15 cellular contexts compared by ENCODE assay signal in the genomic region with DNA sequence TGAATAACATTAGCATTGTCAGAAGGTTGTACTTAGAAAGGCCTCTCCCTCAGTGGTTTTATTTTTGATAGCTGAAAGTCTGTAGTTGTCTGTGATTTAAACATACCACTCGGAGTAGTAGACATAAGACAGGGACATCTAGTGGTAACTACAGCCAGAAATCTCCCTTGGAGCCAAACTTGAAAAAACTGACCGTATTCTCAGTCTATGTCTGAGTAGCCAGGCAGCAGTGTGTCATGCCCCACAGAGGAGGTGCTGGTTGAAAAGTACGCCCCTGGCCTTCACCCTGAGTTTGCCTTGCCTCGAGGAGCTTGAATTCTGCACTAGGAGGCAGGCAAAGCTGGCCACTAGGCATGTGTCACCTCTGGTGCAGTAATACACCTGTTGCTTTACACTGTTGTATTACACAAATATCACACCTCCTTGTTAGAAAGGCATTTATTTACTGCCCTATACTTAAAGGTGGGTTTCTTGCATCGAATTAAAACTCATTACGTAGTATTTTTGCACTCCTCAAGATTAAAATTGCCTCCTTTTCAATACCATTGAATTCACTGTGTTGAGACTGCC. TPM values are rescaled to one million over a fixed set of nuclear protein-coding genes. Genes with fewer than 3 reads are reported as not detected.
A peak's percentile ranks its signal among the peaks of the same experiment; 100 is the strongest.
DNase-seq lines count a peak whose midpoint lies in the region; ATAC-seq, FAIRE-seq and TF ChIP-seq lines count a peak whose summit lies in the region.
"Had no signal": no experiment of that assay in that cellular context is flagged by ENCODE, and none has a peak within 500 bp of the region (broad histone marks: within the 10 kb centered on the region; RNA-seq: fewer than 3 reads in every experiment).

No MANE protein-coding gene starts in this region.

- H3K27ac ChIP-seq in HepG2 (ENCODE audit: extremely low read length, insufficient read depth, low read length) (no peak overlapping the region), right lobe of liver (no peak overlapping the region), VCaP (no peak overlapping the region)
- H3K27ac ChIP-seq: prostate gland, SK-N-MC had no signal

- H3K9me3 ChIP-seq in HepG2 (ENCODE audit: low read length) (no peaks in the 10 kb centered on the region), right lobe of liver (no peaks in the 10 kb centered on the region)
- H3K9me3 ChIP-seq: prostate gland had no signal

- H3K4me2 ChIP-seq in HepG2 (ENCODE audit: low read depth, low read length): no peak overlapping the region

- no peak overlapping the region for H3K9ac ChIP-seq in HepG2 (ENCODE audit: insufficient read depth, low read depth, low read length)

- intact Hi-C loops in HepG2 (cut with micrococcal nuclease; ENCODE audit: unreplicated experiment) (no loop called here), right lobe of liver (cut with DNase I) (no loop called here)

- TF ChIP-seq EP300 in HepG2 (IDR thresholded peaks at IDR 0.05; ENCODE audit: low read depth in 2 of 2, low read length in 2 of 2) (no peak), HepG2 (CRISPR knock-in tag; IDR thresholded peaks at IDR 0.05; ENCODE audit: borderline replicate concordance) (no peak)

- H3K27me3 ChIP-seq in HepG2 (ENCODE audit: control insufficient read depth in 1 of 2, insufficient read depth in 2 of 2, low read length in 2 of 2): no peaks in the 10 kb centered on the region
- H3K27me3 ChIP-seq in right lobe of liver: no peaks in the 10 kb centered on the region

- peaks cover 32 to 50% of the 10 kb centered on the region in 2 experiments for H3K36me3 ChIP-seq in HepG2 (replicated peaks in 1 of 2; ENCODE audit: control insufficient read depth in 1 of 2, insufficient read depth in 2 of 2, low read length in 2 of 2)
- H3K36me3 ChIP-seq in right lobe of liver: peaks cover 0 to 27% (median 6%) of the 10 kb centered on the region in 4 donors
- H3K36me3 ChIP-seq: prostate gland had no signal

- DNase-seq in HepG2 (ENCODE audit: low spot score) (no peak), right lobe of liver (no peak), fibroblast of the aortic adventitia (ENCODE audit: low read depth) (peak; percentile 58), EL (no peak)
- no peak for DNase-seq in activated CD4-positive, alpha-beta T cell treated with anti-CD3 and anti-CD28 coated beads for 4 hours
- DNase-seq: aorta, erythroblast, left cardiac atrium, NCI-H526 treated with DMSO at 0.1 percent for 48 hours had no signal

- 87% methylated on average over 6 of the region's 6 CpGs for WGBS in HepG2 (ENCODE audit: low lambda C conversion rate)
- WGBS in right lobe of liver (ENCODE audit: insufficient coverage, low coverage, low lambda C conversion rate, missing lambda C conversion rate): 84% methylated on average over 5 of the region's 6 CpGs

- TF ChIP-seq CTCF in HepG2 (CRISPR knock-in tag; IDR thresholded peaks at IDR 0.05) (no peak), right lobe of liver (IDR thresholded peaks at IDR 0.05) (peak in 2 of 4 donors; percentile 17 to 19), VCaP (conservative IDR thresholded peaks at IDR 0.05) (peak; percentile 50), fibroblast of the aortic adventitia (IDR thresholded peaks at IDR 0.05; ENCODE audit: insufficient read depth, low read length) (peak; percentile 39)

- ATAC-seq in HepG2 (peak; percentile 57), right lobe of liver (no peak), HG02970 (IDR thresholded peaks at IDR 0.05; ENCODE audit: low FRiP score, unreplicated experiment) (no peak), HG03342 (IDR thresholded peaks at IDR 0.05; ENCODE audit: unreplicated experiment) (no peak)
- ATAC-seq: left cardiac atrium had no signal

- no TSS peak for BruUV-seq in HepG2 (replicated peaks; lab: Mats Ljungman, UMichigan)

- peak; percentile 18 for FAIRE-seq in HepG2 (lab: Jason Lieb, UNC)
- FAIRE-seq: H54 had no signal

- H3K4me3 ChIP-seq in HepG2 (replicated peaks in 1 of 3; ENCODE audit: insufficient read depth in 1 of 3, low read depth in 2 of 3, low read length in 3 of 3) (no peak overlapping the region), right lobe of liver (no peak overlapping the region), fibroblast of the aortic adventitia (ENCODE audit: low read depth, low read length) (no peak overlapping the region)
- H3K4me3 ChIP-seq: prostate gland, SK-N-MC had no signal

- TF ChIP-seq POLR2A in HepG2 (IDR thresholded peaks at IDR 0.05; ENCODE audit: insufficient read depth in 1 of 2, low read depth in 2 of 2, low read length in 2 of 2): no peak
- no peak for TF ChIP-seq POLR2A in right lobe of liver (IDR thresholded peaks at IDR 0.05)

- H3K4me1 ChIP-seq in HepG2 (ENCODE audit: insufficient read depth, low read length): peaks cover 15% of the 10 kb centered on the region
- peaks cover 0 to 11% (median 3%) of the 10 kb centered on the region in 4 donors for H3K4me1 ChIP-seq in right lobe of liver
- H3K4me1 ChIP-seq: prostate gland had no signal

- in situ Hi-C loops in HepG2 (cut with HindIII; ENCODE audit: extremely low pct_ligation_motif_present, low pct_unique_long_range_greater_than_20kb): no loop called here

- H3K79me2 ChIP-seq in HepG2 (ENCODE audit: insufficient read depth, low read length): peaks cover 26% of the 10 kb centered on the region

- TF ChIP-seq RAD21 in HepG2 (CRISPR knock-in tag; IDR thresholded peaks at IDR 0.05): no peak

- POLR2A ChIA-PET in HepG2 (lab: Yijun Ruan, JAX): no interaction called here

- H4K20me1 ChIP-seq in HepG2 (ENCODE audit: insufficient read depth, low read length): 0 out of 2 replicates have a peak, but pooled peaks cover 4% of the 10 kb centered on the region

- no peak overlapping the region for H2AFZ ChIP-seq in HepG2 (ENCODE audit: low read length)

- CTCF ChIA-PET in HepG2 (lab: Yijun Ruan, JAX; ENCODE audit: low intra/inter-chr PET ratio, low total read pairs): no interaction called here

TF ChIP-seq in HepG2, 621 proteins besides CTCF, POLR2A, EP300 and RAD21:
- TF ChIP-seq, protein P1, sequence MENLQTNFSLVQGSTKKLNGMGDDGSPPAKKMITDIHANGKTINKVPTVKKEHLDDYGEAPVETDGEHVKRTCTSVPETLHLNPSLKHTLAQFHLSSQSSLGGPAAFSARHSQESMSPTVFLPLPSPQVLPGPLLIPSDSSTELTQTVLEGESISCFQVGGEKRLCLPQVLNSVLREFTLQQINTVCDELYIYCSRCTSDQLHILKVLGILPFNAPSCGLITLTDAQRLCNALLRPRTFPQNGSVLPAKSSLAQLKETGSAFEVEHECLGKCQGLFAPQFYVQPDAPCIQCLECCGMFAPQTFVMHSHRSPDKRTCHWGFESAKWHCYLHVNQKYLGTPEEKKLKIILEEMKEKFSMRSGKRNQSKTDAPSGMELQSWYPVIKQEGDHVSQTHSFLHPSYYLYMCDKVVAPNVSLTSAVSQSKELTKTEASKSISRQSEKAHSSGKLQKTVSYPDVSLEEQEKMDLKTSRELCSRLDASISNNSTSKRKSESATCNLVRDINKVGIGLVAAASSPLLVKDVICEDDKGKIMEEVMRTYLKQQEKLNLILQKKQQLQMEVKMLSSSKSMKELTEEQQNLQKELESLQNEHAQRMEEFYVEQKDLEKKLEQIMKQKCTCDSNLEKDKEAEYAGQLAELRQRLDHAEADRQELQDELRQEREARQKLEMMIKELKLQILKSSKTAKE (CRISPR knock-in tag; IDR thresholded peaks at IDR 0.05; ENCODE audit: borderline replicate concordance): no peak
- TF ChIP-seq SRSF1 (optimal IDR thresholded peaks at IDR 0.05; ENCODE audit: low read depth, low read length) (no peak), STAG1 (CRISPR knock-in tag; IDR thresholded peaks at IDR 0.05) (0 out of 2 replicates have a peak, but pooled peaks have one; percentile 21)
- TF ChIP-seq, protein P2, sequence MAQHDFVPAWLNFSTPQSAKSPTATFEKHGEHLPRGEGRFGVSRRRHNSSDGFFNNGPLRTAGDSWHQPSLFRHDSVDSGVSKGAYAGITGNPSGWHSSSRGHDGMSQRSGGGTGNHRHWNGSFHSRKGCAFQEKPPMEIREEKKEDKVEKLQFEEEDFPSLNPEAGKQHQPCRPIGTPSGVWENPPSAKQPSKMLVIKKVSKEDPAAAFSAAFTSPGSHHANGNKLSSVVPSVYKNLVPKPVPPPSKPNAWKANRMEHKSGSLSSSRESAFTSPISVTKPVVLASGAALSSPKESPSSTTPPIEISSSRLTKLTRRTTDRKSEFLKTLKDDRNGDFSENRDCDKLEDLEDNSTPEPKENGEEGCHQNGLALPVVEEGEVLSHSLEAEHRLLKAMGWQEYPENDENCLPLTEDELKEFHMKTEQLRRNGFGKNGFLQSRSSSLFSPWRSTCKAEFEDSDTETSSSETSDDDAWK (CRISPR knock-in tag; IDR thresholded peaks at IDR 0.05): no peak

RNA-seq across cellular contexts. Expression of gene ZBTB2, which starts 20.8 kb away (rescaled TPM):
- total RNA-seq in HepG2 (2016; rRNA removed; fragmentation: Illumina TruSeq; extraction: Trizol): 22.8 and 31.7 TPM in 2 replicates
- total RNA-seq in HepG2 (2016; cell fraction: cytosol; rRNA removed; fragmentation: Illumina TruSeq; extraction: Trizol; ENCODE audit: low read depth): 5.4 and 6.1 TPM in 2 replicates
- total RNA-seq in HepG2 (2016; cell fraction: insoluble cytoplasmic fraction; rRNA removed; fragmentation: Illumina TruSeq; extraction: Trizol): 21.6 and 29.6 TPM in 2 replicates
- 27.6 and 30.8 TPM in 2 replicates for total RNA-seq in HepG2 (2016; cell fraction: membrane; rRNA removed; fragmentation: Illumina TruSeq; extraction: Trizol)
- 14.1 and 16.0 TPM in 2 replicates for total RNA-seq in HepG2 (2016; cell fraction: nucleus; rRNA removed; fragmentation: Illumina TruSeq; extraction: Trizol)
- 14.6 and 15.4 TPM in 2 replicates for polyA plus RNA-seq in HepG2 (2011; rRNA removed)
- 11.6 and 14.4 TPM in 2 replicates for polyA plus RNA-seq in HepG2 (2011; cell fraction: cytosol; rRNA removed)
- 6.0 TPM in 2 replicates for polyA plus RNA-seq in HepG2 (2011; cell fraction: nucleus; rRNA removed)
- polyA plus RNA-seq in HepG2 (2012): 11.5 and 17.2 TPM in 2 replicates
- 7.3 and 8.3 TPM in 2 replicates for polyA plus RNA-seq in HepG2 (2016; cell fraction: cytosol; fragmentation: Illumina TruSeq; extraction: Trizol; ENCODE audit: low read depth)
- 41.7 and 43.1 TPM in 2 replicates for polyA plus RNA-seq in HepG2 (2016; cell fraction: insoluble cytoplasmic fraction; fragmentation: Illumina TruSeq; extraction: Trizol; ENCODE audit: low read depth)
- polyA plus RNA-seq in HepG2 (2016; cell fraction: membrane; fragmentation: Illumina TruSeq; extraction: Trizol; ENCODE audit: low read depth): 28.7 and 33.3 TPM in 2 replicates
- polyA plus RNA-seq in HepG2 (2016; cell fraction: nucleus; fragmentation: Illumina TruSeq; extraction: Trizol; ENCODE audit: insufficient read depth, low read depth): 22.9 and 24.0 TPM in 2 replicates
- polyA minus RNA-seq in HepG2 (2011; rRNA and poly(A)+ RNA removed; ENCODE audit: low replicate concordance): 23.7 and 29.2 TPM in 2 replicates
- 9.8 and 10.0 TPM in 2 replicates for polyA minus RNA-seq in HepG2 (2011; cell fraction: cytosol; rRNA and poly(A)+ RNA removed)
- 6.3 and 6.7 TPM in 2 replicates for polyA minus RNA-seq in HepG2 (2011; cell fraction: nucleus; rRNA and poly(A)+ RNA removed)
- 1 to 10 TPM; 3.2 to 6.0 (median 4.5) TPM for total RNA-seq in right lobe of liver
- total RNA-seq in fibroblast of the aortic adventitia (ENCODE audit: low replicate concordance): 1.4 and 14.0 TPM in 2 replicates
